ENCODE assay signal across 25 cellular contexts in genomic region chr6:53412316-53412715, GRCh38.
DNase-seq lines count a peak whose midpoint lies in the region; ATAC-seq, FAIRE-seq and TF ChIP-seq lines count a peak whose summit lies in the region.
"Had no signal": no experiment of that assay in that cellular context is flagged by ENCODE, and none has a peak within 500 bp of the region (broad histone marks: within the 10 kb centered on the region; RNA-seq: fewer than 3 reads in every experiment).

No MANE protein-coding gene starts in this region.

- FAIRE-seq in HepG2 (lab: Jason Lieb, UNC) = no peak
- FAIRE-seq: A204.1, GM12891, GM18507, H54 had no signal

- no peak overlapping the region for H3K27ac Mint-ChIP-seq in CD4-positive, alpha-beta memory T cell
- H3K27ac Mint-ChIP-seq: B cell; CD4-positive, alpha-beta T cell; HFFc6 had no signal

- H3K9ac ChIP-seq in liver (ENCODE audit: low read depth in 1 of 2, low read length in 2 of 2) (no peak overlapping the region), HepG2 (ENCODE audit: insufficient read depth, low read depth, low read length) (no peak overlapping the region)
- H3K9ac ChIP-seq: BLaER1 had no signal

- H3K27me3 Mint-ChIP-seq in CD4-positive, alpha-beta memory T cell = peaks cover 3 to 4% of the 10 kb centered on the region in 2 donors
- H3K27me3 Mint-ChIP-seq: B cell had no signal

- H3K4me3 Mint-ChIP-seq in CD4-positive, alpha-beta memory T cell = no peak overlapping the region
- H3K4me3 Mint-ChIP-seq: B cell; CD14-positive monocyte; CD4-positive, alpha-beta T cell; HFFc6 had no signal

- POLR2A ChIA-PET in HepG2 (lab: Yijun Ruan, JAX) = no interaction called here
- POLR2A ChIA-PET in CD4-positive, alpha-beta memory T cell (lab: Charles Lee; ENCODE audit: partially characterized antibody) = no interaction called here

- TF ChIP-seq EP300 in HepG2 (IDR thresholded peaks at IDR 0.05; ENCODE audit: low read depth in 2 of 2, low read length in 2 of 2) = no peak
- TF ChIP-seq EP300 in HepG2 (CRISPR knock-in tag; IDR thresholded peaks at IDR 0.05; ENCODE audit: borderline replicate concordance) = no peak
- no peak for TF ChIP-seq EP300 in sigmoid colon (IDR thresholded peaks at IDR 0.05)

- 49% methylated on average over 1 of the region's 1 CpG for WGBS in liver
- 75% methylated on average over 1 of the region's 1 CpG for WGBS in HepG2 (ENCODE audit: low lambda C conversion rate)
- WGBS in sigmoid colon, 2 donors = 84 to 89% methylated on average over 1 of the region's 1 CpG

- H3K9me3 Mint-ChIP-seq in CD4-positive, alpha-beta memory T cell = no peaks in the 10 kb centered on the region
- H3K9me3 Mint-ChIP-seq: CD14-positive monocyte; CD4-positive, alpha-beta T cell; HFFc6 had no signal

- no peaks in the 10 kb centered on the region for H3K36me3 Mint-ChIP-seq in CD4-positive, alpha-beta memory T cell
- H3K36me3 Mint-ChIP-seq: CD14-positive monocyte had no signal

- H3K9me3 ChIP-seq in liver (ENCODE audit: control insufficient read depth in 4 of 4, low read length in 3 of 4) (no peaks in the 10 kb centered on the region), HepG2 (ENCODE audit: low read length) (no peaks in the 10 kb centered on the region), sigmoid colon (no peaks in the 10 kb centered on the region)
- H3K9me3 ChIP-seq in CD4-positive, alpha-beta memory T cell (ENCODE audit: control insufficient read depth in 1 of 2, low read length in 2 of 2) = no peaks in the 10 kb centered on the region
- H3K9me3 ChIP-seq: BLaER1, HAP-1 had no signal

- no peak overlapping the region for H3K4me3 ChIP-seq in liver (ENCODE audit: low read depth in 1 of 3, low read length in 3 of 3)
- no peak overlapping the region for H3K4me3 ChIP-seq in HepG2 (replicated peaks in 1 of 3; ENCODE audit: insufficient read depth in 1 of 3, low read depth in 2 of 3, low read length in 3 of 3)
- H3K4me3 ChIP-seq in CD4-positive, alpha-beta memory T cell (ENCODE audit: low read length in 2 of 2) = no peak overlapping the region
- no peak overlapping the region for H3K4me3 ChIP-seq in sigmoid colon
- H3K4me3 ChIP-seq: BLaER1, HAP-1 had no signal

- no peak overlapping the region for H3K4me2 ChIP-seq in HepG2 (ENCODE audit: low read depth, low read length)
- H3K4me2 ChIP-seq: BLaER1 had no signal

- intact Hi-C loops in HepG2 (cut with micrococcal nuclease; ENCODE audit: unreplicated experiment) = no loop called here
- intact Hi-C loops in CD4-positive, alpha-beta memory T cell (cut with micrococcal nuclease) = no loop called here
- intact Hi-C loops in sigmoid colon (cut with DNase I) = no loop called here

- no peaks in the 10 kb centered on the region for H4K20me1 ChIP-seq in HepG2 (ENCODE audit: insufficient read depth, low read length)
- H4K20me1 ChIP-seq: BLaER1 had no signal

- peaks cover 0 to 5% (median 2%) of the 10 kb centered on the region in 4 donors for H3K4me1 Mint-ChIP-seq in CD4-positive, alpha-beta memory T cell

- TF ChIP-seq CTCF in liver (IDR thresholded peaks at IDR 0.05; ENCODE audit: low read depth, low read length, missing input control) (no peak), HepG2 (CRISPR knock-in tag; IDR thresholded peaks at IDR 0.05) (no peak), omental fat pad (IDR thresholded peaks at IDR 0.05) (no peak), sigmoid colon (IDR thresholded peaks at IDR 0.05) (no peak)

- H3K27ac ChIP-seq in liver (ENCODE audit: low read depth in 1 of 2, low read length in 2 of 2) (peak overlapping the region; percentile 38 to 70), HepG2 (ENCODE audit: extremely low read length, insufficient read depth, low read length) (no peak overlapping the region), sigmoid colon (no peak overlapping the region)
- no peak overlapping the region for H3K27ac ChIP-seq in CD4-positive, alpha-beta memory T cell (ENCODE audit: low read depth, low read length)
- H3K27ac ChIP-seq: 22Rv1, BLaER1 had no signal

- no peak for ATAC-seq in HepG2
- ATAC-seq in left lobe of liver = peak; percentile 58
- ATAC-seq in omental fat pad (ENCODE audit: low FRiP score) = peak; percentile 26
- no peak for ATAC-seq in GM21619 (IDR thresholded peaks at IDR 0.05; ENCODE audit: unreplicated experiment)

- BruUV-seq in HepG2 (replicated peaks; lab: Mats Ljungman, UMichigan) = no TSS peak

- TF ChIP-seq POLR2A in HepG2 (IDR thresholded peaks at IDR 0.05; ENCODE audit: insufficient read depth in 1 of 2, low read depth in 2 of 2, low read length in 2 of 2) (no peak), sigmoid colon (IDR thresholded peaks at IDR 0.05) (no peak)

- H3K36me3 ChIP-seq in liver (ENCODE audit: control insufficient read depth in 4 of 4, insufficient read depth in 3 of 4, low read depth in 1 of 4, low read length in 3 of 4) = no peaks in the 10 kb centered on the region
- H3K36me3 ChIP-seq in HepG2 (replicated peaks in 1 of 2; ENCODE audit: control insufficient read depth in 1 of 2, insufficient read depth in 2 of 2, low read length in 2 of 2) = no peaks in the 10 kb centered on the region
- H3K36me3 ChIP-seq in CD4-positive, alpha-beta memory T cell (ENCODE audit: insufficient read depth, low read length) = no peaks in the 10 kb centered on the region
- H3K36me3 ChIP-seq in sigmoid colon = no peaks in the 10 kb centered on the region
- H3K36me3 ChIP-seq: BLaER1, HAP-1 had no signal

- no peaks in the 10 kb centered on the region for H3K27me3 ChIP-seq in liver (ENCODE audit: control insufficient read depth in 4 of 4, insufficient read depth in 4 of 4, low read length in 3 of 4)
- H3K27me3 ChIP-seq in HepG2 (ENCODE audit: control insufficient read depth in 1 of 2, insufficient read depth in 2 of 2, low read length in 2 of 2) = peaks cover 0 to 4% of the 10 kb centered on the region in 2 experiments; a peak in 1 of 5 replicates
- no peaks in the 10 kb centered on the region for H3K27me3 ChIP-seq in CD4-positive, alpha-beta memory T cell (ENCODE audit: insufficient read depth, low read length)
- no peaks in the 10 kb centered on the region for H3K27me3 ChIP-seq in sigmoid colon
- H3K27me3 ChIP-seq: BLaER1 had no signal

- H3K79me2 ChIP-seq in HepG2 (ENCODE audit: insufficient read depth, low read length) = no peaks in the 10 kb centered on the region

- DNase-seq in HepG2 (ENCODE audit: low spot score) = no peak
- no peak for DNase-seq in left lobe of liver (ENCODE audit: low spot score)
- DNase-seq in omental fat pad (ENCODE audit: low spot score) = no peak
- DNase-seq in RKO (ENCODE audit: low spot score) = no peak
- DNase-seq in CD4-positive, alpha-beta memory T cell = no peak
- DNase-seq in sigmoid colon = no peak
- DNase-seq: Calu3; CD4-positive, alpha-beta T cell; COR-L47; DMS53; DMS79 treated with DMSO at 0.1 percent for 48 hours; GF-D8; GOT3; HFFc6 had no signal

- no peak overlapping the region for H2AFZ ChIP-seq in HepG2 (ENCODE audit: low read length)

- no peak for TF ChIP-seq RAD21 in liver (IDR thresholded peaks at IDR 0.05)
- TF ChIP-seq RAD21 in HepG2 (CRISPR knock-in tag; IDR thresholded peaks at IDR 0.05) = no peak

- H3K4me1 ChIP-seq in liver (ENCODE audit: control insufficient read depth in 4 of 4, insufficient read depth in 4 of 4, low read length in 3 of 4) = peaks cover 4 to 28% (median 18%) of the 10 kb centered on the region in 4 donors
- peaks cover 4% of the 10 kb centered on the region; the same call in 1 of the 2 replicates for H3K4me1 ChIP-seq in HepG2 (ENCODE audit: insufficient read depth, low read length)
- no peaks in the 10 kb centered on the region for H3K4me1 ChIP-seq in CD4-positive, alpha-beta memory T cell (ENCODE audit: insufficient read depth, low read length)
- no peaks in the 10 kb centered on the region for H3K4me1 ChIP-seq in sigmoid colon
- H3K4me1 ChIP-seq: BLaER1, HAP-1 had no signal

- in situ Hi-C loops in HepG2 (cut with HindIII; ENCODE audit: extremely low pct_ligation_motif_present, low pct_unique_long_range_greater_than_20kb) = no loop called here

- CTCF ChIA-PET in HepG2 (lab: Yijun Ruan, JAX; ENCODE audit: low intra/inter-chr PET ratio, low total read pairs) = interaction anchor here (1.1 to 5.2 kb wide), 2 partner anchors 139 to 240 kb away, joined by 3 to 108 read pairs; no protein-coding TSS in a partner anchor
- CTCF ChIA-PET in CD4-positive, alpha-beta memory T cell (lab: Charles Lee; ENCODE audit: partially characterized antibody) = interaction anchor here (0.9 to 6.2 kb wide), 11 partner anchors 16 to 241 kb away, joined by 3 to 202 read pairs (median 16); no protein-coding TSS in a partner anchor

TF ChIP-seq in HepG2, 621 proteins besides CTCF, POLR2A, EP300 and RAD21:
- no peak for TF ChIP-seq ZNF577 (CRISPR knock-in tag; IDR thresholded peaks at IDR 0.05; ENCODE audit: borderline replicate concordance, low read depth)
- TF ChIP-seq HDAC6 (IDR thresholded peaks at IDR 0.05; ENCODE audit: low read depth, low read length) = no peak
- TF ChIP-seq ZNF33B (CRISPR knock-in tag; IDR thresholded peaks at IDR 0.05) = no peak
- TF ChIP-seq ZNF768 (CRISPR knock-in tag; IDR thresholded peaks at IDR 0.05) = no peak
- TF ChIP-seq, protein P1, sequence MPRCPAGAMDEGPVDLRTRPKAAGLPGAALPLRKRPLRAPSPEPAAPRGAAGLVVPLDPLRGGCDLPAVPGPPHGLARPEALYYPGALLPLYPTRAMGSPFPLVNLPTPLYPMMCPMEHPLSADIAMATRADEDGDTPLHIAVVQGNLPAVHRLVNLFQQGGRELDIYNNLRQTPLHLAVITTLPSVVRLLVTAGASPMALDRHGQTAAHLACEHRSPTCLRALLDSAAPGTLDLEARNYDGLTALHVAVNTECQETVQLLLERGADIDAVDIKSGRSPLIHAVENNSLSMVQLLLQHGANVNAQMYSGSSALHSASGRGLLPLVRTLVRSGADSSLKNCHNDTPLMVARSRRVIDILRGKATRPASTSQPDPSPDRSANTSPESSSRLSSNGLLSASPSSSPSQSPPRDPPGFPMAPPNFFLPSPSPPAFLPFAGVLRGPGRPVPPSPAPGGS (CRISPR knock-in tag; IDR thresholded peaks at IDR 0.05) = no peak

Comparison
In these comparisons a context has a peak if more than half of its experiments do, and no peak if none do; other contexts are left out.
1. H3K27ac ChIP-seq: peak in liver (2 of 2); none in HepG2 (single experiment), CD4-positive, alpha-beta memory T cell (single experiment) and sigmoid colon (0 of 4).
2. ATAC-seq: peak in left lobe of liver (single experiment) and omental fat pad (single experiment); none in HepG2 (single experiment) and GM21619 (single experiment).